In genomic region chr5:150778517-150779396, GRCh38 we compare ENCODE assay signal across 8 cellular contexts. TPM values are rescaled to one million over a fixed set of nuclear protein-coding genes. Genes with fewer than 3 reads are reported as not detected.
A peak's percentile ranks its signal among the peaks of the same experiment; 100 is the strongest.
DNase-seq lines count a peak whose midpoint lies in the region; ATAC-seq and TF ChIP-seq lines count a peak whose summit lies in the region.

SMIM3 (plus strand) TSS chr5:150778757; CDS start chr5:150795441, 16,684 bp downstream.

- intact Hi-C loops in transverse colon (cut with DNase I; ENCODE audit: low total_unique reads): no loop called here

- DNase-seq in NCI-H1092 treated with DMSO at 0.1 percent for 48 hours (lab: John Stamatoyannopoulos, UW) (peak; percentile 35), NCI-H1092 (lab: John Stamatoyannopoulos, UW) (no peak), SJSA1 (ENCODE audit: low read depth in 1 of 2, low spot score in 2 of 2) (peak; percentile 74 to 79), foreskin melanocyte (peak; percentile 46), neural progenitor cell (ENCODE audit: low spot score) (peak; percentile 93), transverse colon (peak; percentile 86)
- DNase-seq in activated naive CD4-positive, alpha-beta T cell (lab: John Stamatoyannopoulos, UW): peak; percentile 24 to 61 (median 39)

- peak within 1 kb of the TSS; percentile 94 for H2AFZ ChIP-seq in neural progenitor cell (replicated peaks)

- no peaks in the 10 kb centered on the region for H3K27me3 ChIP-seq in SJSA1 (replicated peaks)
- peaks cover 8% of the 10 kb centered on the region for H3K27me3 ChIP-seq in neural progenitor cell
- H3K27me3 ChIP-seq in transverse colon: no peaks in the 10 kb centered on the region

- no peak for TF ChIP-seq EP300 in transverse colon (IDR thresholded peaks at IDR 0.05; ENCODE audit: low read depth)

- TF ChIP-seq CTCF in neural progenitor cell (IDR thresholded peaks at IDR 0.05) (peak; percentile 52), transverse colon (IDR thresholded peaks at IDR 0.05) (peak; percentile 19 to 39 (median 28))

- WGBS in transverse colon (ENCODE audit: low coverage in 1 of 2), 2 donors: 4% methylated on average over 57 of the region's 59 CpGs; no CpG with 5 or more reads in 1 of the 2 donors

- H3K27ac ChIP-seq in SJSA1: no peak within 1 kb of the TSS
- H3K27ac ChIP-seq in neural progenitor cell: no peak within 1 kb of the TSS
- peak within 1 kb of the TSS; percentile 88 to 96 (median 92) for H3K27ac ChIP-seq in transverse colon

- H3K9ac ChIP-seq in neural progenitor cell: peak within 1 kb of the TSS; percentile 25

- TF ChIP-seq POLR2A in transverse colon (IDR thresholded peaks at IDR 0.05): peak; percentile 80

- H3K9me3 Mint-ChIP-seq in neural progenitor cell: no peaks in the 10 kb centered on the region

- no peaks in the 10 kb centered on the region for H3K9me3 ChIP-seq in SJSA1 (replicated peaks)
- H3K9me3 ChIP-seq in neural progenitor cell (ENCODE audit: low read depth): no peaks in the 10 kb centered on the region
- no peaks in the 10 kb centered on the region for H3K9me3 ChIP-seq in transverse colon

- H3K27me3 Mint-ChIP-seq in neural progenitor cell (ENCODE audit: insufficient read depth, low read depth): peaks cover 6% of the 10 kb centered on the region

- H3K4me2 ChIP-seq in neural progenitor cell: peak within 1 kb of the TSS; percentile 89

- H3K4me1 ChIP-seq in SJSA1 (replicated peaks) (peaks cover 29% of the 10 kb centered on the region), neural progenitor cell (peaks cover 30% of the 10 kb centered on the region), transverse colon (peaks cover 37 to 55% (median 50%) of the 10 kb centered on the region in 4 donors)

- peaks cover 22% of the 10 kb centered on the region for H3F3A ChIP-seq in neural progenitor cell (ENCODE audit: low read depth)

- in situ Hi-C loops in transverse colon (cut with MboI; ENCODE audit: low pct_ligation_motif_present in 1 of 4, low pct_unique_long_range_greater_than_20kb in 1 of 4, low sequenced_read_pairs in 3 of 4): no loop called here

- no peaks in the 10 kb centered on the region for H4K20me1 ChIP-seq in neural progenitor cell (ENCODE audit: low read depth)

- H3K27ac Mint-ChIP-seq in neural progenitor cell: peak within 1 kb of the TSS; percentile 94

- ATAC-seq in HG03442 (IDR thresholded peaks at IDR 0.05; ENCODE audit: unreplicated experiment): peak; percentile 22

- peak within 1 kb of the TSS; percentile 47 for H3K4me3 ChIP-seq in SJSA1
- H3K4me3 ChIP-seq in neural progenitor cell: peak within 1 kb of the TSS; percentile 72
- H3K4me3 ChIP-seq in transverse colon: peak within 1 kb of the TSS; percentile 53 to 86 (median 70)

- peaks cover 14% of the 10 kb centered on the region for H3K79me2 ChIP-seq in neural progenitor cell (ENCODE audit: low read depth)

- H3K36me3 ChIP-seq in SJSA1 (no peaks in the 10 kb centered on the region), neural progenitor cell (no peaks in the 10 kb centered on the region), transverse colon (no peaks in the 10 kb centered on the region)

- H3K4me1 Mint-ChIP-seq in neural progenitor cell: peaks cover 26% of the 10 kb centered on the region

- peak within 1 kb of the TSS; percentile 96 for H3K4me3 Mint-ChIP-seq in neural progenitor cell

- H3K36me3 Mint-ChIP-seq in neural progenitor cell: no peaks in the 10 kb centered on the region

RNA-seq across cellular contexts. Expression of gene SMIM3, which starts in this region (rescaled TPM):
- total RNA-seq in SJSA1 (2014; rRNA removed; shearing (Covaris generic)): 9.7 and 14.3 TPM in 2 replicates
- total RNA-seq in neural progenitor cell (ENCODE audit: low replicate concordance): 18.4 and 24.6 TPM in 2 replicates
- total RNA-seq in transverse colon: 10 to 100 TPM; 19.1 to 22.4 (median 20.4) TPM

Comparison
In these comparisons a context has a peak if more than half of its experiments do, and no peak if none do; other contexts are left out.
1. H3K27ac ChIP-seq: peak in transverse colon (4 of 4); none in SJSA1 (single experiment) and neural progenitor cell (single experiment).
2. Peak in every context shown above with its lines, with median percentiles within 50 percentile points of each other: H3K4me3 ChIP-seq.